ENCODE assay signal across 1 cellular context in the genomic region with DNA sequence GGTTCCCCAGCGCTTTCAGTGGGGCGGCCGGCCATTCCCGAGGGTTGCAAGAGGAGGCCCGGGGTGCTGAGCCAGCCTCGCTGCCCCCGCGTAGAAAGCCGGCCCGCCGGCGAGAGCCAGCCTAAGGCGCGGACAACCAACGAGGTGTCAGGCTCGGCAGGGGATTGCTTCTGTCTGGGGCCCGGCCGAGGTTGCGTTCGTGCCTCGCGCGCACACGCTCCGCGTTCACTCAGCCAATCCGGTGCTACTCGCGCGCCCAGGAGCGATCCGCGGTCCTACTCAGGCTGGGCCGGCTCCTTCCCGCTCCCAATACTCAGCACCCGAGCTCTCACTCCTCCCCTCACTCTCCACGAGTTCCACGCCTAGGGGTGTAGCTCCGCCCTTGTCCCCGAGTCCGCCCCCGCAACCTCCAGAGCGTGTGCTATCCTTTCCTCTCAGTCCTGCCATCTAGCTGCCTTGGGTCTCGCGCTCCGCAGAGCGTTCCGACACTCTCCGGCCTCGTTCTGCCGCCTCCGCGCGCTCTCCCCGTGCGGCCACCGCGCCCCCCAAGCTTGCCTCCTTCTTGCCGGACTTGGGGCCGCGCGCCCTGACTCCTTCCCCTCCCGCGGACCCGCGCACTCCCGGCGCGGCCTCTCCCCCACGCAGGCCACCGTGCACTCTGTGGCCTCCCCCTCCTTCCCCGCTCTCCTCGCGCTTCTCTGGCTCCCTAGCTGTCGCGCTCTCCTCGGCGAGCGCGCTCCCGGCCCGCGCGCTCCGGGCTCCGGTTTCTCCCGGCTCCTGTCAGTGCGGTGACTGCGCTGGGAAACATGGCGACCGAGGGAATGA.
TF ChIP-seq lines count a peak whose summit lies in the region.

A gene (plus strand): TSS at position 426 of the 825 bp plus-strand sequence.

TF ChIP-seq in HepG2, 621 proteins besides CTCF, POLR2A, EP300 and RAD21 (continued from another document and continues in another):
- TF ChIP-seq, protein P1, sequence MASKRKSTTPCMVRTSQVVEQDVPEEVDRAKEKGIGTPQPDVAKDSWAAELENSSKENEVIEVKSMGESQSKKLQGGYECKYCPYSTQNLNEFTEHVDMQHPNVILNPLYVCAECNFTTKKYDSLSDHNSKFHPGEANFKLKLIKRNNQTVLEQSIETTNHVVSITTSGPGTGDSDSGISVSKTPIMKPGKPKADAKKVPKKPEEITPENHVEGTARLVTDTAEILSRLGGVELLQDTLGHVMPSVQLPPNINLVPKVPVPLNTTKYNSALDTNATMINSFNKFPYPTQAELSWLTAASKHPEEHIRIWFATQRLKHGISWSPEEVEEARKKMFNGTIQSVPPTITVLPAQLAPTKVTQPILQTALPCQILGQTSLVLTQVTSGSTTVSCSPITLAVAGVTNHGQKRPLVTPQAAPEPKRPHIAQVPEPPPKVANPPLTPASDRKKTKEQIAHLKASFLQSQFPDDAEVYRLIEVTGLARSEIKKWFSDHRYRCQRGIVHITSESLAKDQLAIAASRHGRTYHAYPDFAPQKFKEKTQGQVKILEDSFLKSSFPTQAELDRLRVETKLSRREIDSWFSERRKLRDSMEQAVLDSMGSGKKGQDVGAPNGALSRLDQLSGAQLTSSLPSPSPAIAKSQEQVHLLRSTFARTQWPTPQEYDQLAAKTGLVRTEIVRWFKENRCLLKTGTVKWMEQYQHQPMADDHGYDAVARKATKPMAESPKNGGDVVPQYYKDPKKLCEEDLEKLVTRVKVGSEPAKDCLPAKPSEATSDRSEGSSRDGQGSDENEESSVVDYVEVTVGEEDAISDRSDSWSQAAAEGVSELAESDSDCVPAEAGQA (IDR thresholded peaks at IDR 0.05; ENCODE audit: low read depth), result peak; percentile 63; the same call in 1 of the 2 replicates
- TF ChIP-seq, protein P1 (CRISPR knock-in tag; IDR thresholded peaks at IDR 0.05; ENCODE audit: borderline replicate concordance), result no peak; the same call in 1 of the 2 replicates
- TF ChIP-seq, protein P2, sequence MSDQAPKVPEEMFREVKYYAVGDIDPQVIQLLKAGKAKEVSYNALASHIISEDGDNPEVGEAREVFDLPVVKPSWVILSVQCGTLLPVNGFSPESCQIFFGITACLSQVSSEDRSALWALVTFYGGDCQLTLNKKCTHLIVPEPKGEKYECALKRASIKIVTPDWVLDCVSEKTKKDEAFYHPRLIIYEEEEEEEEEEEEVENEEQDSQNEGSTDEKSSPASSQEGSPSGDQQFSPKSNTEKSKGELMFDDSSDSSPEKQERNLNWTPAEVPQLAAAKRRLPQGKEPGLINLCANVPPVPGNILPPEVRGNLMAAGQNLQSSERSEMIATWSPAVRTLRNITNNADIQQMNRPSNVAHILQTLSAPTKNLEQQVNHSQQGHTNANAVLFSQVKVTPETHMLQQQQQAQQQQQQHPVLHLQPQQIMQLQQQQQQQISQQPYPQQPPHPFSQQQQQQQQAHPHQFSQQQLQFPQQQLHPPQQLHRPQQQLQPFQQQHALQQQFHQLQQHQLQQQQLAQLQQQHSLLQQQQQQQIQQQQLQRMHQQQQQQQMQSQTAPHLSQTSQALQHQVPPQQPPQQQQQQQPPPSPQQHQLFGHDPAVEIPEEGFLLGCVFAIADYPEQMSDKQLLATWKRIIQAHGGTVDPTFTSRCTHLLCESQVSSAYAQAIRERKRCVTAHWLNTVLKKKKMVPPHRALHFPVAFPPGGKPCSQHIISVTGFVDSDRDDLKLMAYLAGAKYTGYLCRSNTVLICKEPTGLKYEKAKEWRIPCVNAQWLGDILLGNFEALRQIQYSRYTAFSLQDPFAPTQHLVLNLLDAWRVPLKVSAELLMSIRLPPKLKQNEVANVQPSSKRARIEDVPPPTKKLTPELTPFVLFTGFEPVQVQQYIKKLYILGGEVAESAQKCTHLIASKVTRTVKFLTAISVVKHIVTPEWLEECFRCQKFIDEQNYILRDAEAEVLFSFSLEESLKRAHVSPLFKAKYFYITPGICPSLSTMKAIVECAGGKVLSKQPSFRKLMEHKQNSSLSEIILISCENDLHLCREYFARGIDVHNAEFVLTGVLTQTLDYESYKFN (CRISPR knock-in tag; conservative IDR thresholded peaks at IDR 0.05), result peak; percentile 45
- TF ChIP-seq ZNF782 (CRISPR knock-in tag; IDR thresholded peaks at IDR 0.05; ENCODE audit: borderline replicate concordance), result no peak; the same call in 1 of the 2 replicates
- TF ChIP-seq PAF1 (CRISPR knock-in tag; IDR thresholded peaks at IDR 0.05), result no peak
- TF ChIP-seq NR2F1 (CRISPR knock-in tag; IDR thresholded peaks at IDR 0.05), result no peak
- peak; percentile 88 for TF ChIP-seq RBM39 (IDR thresholded peaks at IDR 0.05; ENCODE audit: low read depth, low read length, poor library complexity, severe bottlenecking)
- peak; percentile 80 for TF ChIP-seq NFYC (CRISPR knock-in tag; IDR thresholded peaks at IDR 0.05)
- TF ChIP-seq ZEB1 (IDR thresholded peaks at IDR 0.05; ENCODE audit: insufficient replicate concordance, low read depth), result no peak
- no peak for TF ChIP-seq ZNF101 (CRISPR knock-in tag; IDR thresholded peaks at IDR 0.05; ENCODE audit: borderline replicate concordance, low read depth)
- peak; percentile 68; the same call in 1 of the 2 replicates for TF ChIP-seq ZNF558 (CRISPR knock-in tag; IDR thresholded peaks at IDR 0.05; ENCODE audit: borderline replicate concordance)
- no peak for TF ChIP-seq ATAD3A (CRISPR knock-in tag; IDR thresholded peaks at IDR 0.05)
- TF ChIP-seq NFATC3 (CRISPR knock-in tag; IDR thresholded peaks at IDR 0.05), result no peak
- TF ChIP-seq RARA (CRISPR knock-in tag; IDR thresholded peaks at IDR 0.05), result peak; percentile 24; the same call in 1 of the 2 replicates
- TF ChIP-seq, protein P3, sequence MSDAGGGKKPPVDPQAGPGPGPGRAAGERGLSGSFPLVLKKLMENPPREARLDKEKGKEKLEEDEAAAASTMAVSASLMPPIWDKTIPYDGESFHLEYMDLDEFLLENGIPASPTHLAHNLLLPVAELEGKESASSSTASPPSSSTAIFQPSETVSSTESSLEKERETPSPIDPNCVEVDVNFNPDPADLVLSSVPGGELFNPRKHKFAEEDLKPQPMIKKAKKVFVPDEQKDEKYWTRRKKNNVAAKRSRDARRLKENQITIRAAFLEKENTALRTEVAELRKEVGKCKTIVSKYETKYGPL (CRISPR knock-in tag; IDR thresholded peaks at IDR 0.05), result no peak
- TF ChIP-seq, protein P4, sequence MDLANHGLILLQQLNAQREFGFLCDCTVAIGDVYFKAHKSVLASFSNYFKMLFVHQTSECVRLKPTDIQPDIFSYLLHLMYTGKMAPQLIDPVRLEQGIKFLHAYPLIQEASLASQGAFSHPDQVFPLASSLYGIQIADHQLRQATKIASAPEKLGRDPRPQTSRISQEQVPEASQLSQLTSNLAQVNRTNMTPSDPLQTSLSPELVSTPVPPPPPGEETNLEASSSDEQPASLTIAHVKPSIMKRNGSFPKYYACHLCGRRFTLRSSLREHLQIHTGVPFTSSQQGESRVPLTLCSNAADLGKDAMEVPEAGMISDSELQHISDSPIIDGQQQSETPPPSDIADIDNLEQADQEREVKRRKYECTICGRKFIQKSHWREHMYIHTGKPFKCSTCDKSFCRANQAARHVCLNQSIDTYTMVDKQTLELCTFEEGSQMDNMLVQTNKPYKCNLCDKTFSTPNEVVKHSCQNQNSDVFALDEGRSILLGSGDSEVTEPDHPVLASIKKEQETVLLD (CRISPR knock-in tag; IDR thresholded peaks at IDR 0.05; ENCODE audit: low read depth), result peak; percentile 45
- TF ChIP-seq, protein P5, sequence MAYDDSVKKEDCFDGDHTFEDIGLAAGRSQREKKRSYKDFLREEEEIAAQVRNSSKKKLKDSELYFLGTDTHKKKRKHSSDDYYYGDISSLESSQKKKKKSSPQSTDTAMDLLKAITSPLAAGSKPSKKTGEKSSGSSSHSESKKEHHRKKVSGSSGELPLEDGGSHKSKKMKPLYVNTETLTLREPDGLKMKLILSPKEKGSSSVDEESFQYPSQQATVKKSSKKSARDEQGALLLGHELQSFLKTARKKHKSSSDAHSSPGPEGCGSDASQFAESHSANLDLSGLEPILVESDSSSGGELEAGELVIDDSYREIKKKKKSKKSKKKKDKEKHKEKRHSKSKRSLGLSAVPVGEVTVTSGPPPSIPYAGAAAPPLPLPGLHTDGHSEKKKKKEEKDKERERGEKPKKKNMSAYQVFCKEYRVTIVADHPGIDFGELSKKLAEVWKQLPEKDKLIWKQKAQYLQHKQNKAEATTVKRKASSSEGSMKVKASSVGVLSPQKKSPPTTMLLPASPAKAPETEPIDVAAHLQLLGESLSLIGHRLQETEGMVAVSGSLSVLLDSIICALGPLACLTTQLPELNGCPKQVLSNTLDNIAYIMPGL (CRISPR knock-in tag; IDR thresholded peaks at IDR 0.05; ENCODE audit: borderline replicate concordance in 1 of 2, low read depth in 1 of 2), result peak; percentile 84 to 87
- TF ChIP-seq NFE2 (CRISPR knock-in tag; IDR thresholded peaks at IDR 0.05), result no peak
- TF ChIP-seq POLR2AphosphoS5 (IDR thresholded peaks at IDR 0.05; ENCODE audit: low read depth, low read length), result peak; percentile 91
- TF ChIP-seq, protein P6, sequence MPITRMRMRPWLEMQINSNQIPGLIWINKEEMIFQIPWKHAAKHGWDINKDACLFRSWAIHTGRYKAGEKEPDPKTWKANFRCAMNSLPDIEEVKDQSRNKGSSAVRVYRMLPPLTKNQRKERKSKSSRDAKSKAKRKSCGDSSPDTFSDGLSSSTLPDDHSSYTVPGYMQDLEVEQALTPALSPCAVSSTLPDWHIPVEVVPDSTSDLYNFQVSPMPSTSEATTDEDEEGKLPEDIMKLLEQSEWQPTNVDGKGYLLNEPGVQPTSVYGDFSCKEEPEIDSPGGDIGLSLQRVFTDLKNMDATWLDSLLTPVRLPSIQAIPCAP (CRISPR knock-in tag; IDR thresholded peaks at IDR 0.05; ENCODE audit: low read depth), result no peak
- TF ChIP-seq, protein P7, sequence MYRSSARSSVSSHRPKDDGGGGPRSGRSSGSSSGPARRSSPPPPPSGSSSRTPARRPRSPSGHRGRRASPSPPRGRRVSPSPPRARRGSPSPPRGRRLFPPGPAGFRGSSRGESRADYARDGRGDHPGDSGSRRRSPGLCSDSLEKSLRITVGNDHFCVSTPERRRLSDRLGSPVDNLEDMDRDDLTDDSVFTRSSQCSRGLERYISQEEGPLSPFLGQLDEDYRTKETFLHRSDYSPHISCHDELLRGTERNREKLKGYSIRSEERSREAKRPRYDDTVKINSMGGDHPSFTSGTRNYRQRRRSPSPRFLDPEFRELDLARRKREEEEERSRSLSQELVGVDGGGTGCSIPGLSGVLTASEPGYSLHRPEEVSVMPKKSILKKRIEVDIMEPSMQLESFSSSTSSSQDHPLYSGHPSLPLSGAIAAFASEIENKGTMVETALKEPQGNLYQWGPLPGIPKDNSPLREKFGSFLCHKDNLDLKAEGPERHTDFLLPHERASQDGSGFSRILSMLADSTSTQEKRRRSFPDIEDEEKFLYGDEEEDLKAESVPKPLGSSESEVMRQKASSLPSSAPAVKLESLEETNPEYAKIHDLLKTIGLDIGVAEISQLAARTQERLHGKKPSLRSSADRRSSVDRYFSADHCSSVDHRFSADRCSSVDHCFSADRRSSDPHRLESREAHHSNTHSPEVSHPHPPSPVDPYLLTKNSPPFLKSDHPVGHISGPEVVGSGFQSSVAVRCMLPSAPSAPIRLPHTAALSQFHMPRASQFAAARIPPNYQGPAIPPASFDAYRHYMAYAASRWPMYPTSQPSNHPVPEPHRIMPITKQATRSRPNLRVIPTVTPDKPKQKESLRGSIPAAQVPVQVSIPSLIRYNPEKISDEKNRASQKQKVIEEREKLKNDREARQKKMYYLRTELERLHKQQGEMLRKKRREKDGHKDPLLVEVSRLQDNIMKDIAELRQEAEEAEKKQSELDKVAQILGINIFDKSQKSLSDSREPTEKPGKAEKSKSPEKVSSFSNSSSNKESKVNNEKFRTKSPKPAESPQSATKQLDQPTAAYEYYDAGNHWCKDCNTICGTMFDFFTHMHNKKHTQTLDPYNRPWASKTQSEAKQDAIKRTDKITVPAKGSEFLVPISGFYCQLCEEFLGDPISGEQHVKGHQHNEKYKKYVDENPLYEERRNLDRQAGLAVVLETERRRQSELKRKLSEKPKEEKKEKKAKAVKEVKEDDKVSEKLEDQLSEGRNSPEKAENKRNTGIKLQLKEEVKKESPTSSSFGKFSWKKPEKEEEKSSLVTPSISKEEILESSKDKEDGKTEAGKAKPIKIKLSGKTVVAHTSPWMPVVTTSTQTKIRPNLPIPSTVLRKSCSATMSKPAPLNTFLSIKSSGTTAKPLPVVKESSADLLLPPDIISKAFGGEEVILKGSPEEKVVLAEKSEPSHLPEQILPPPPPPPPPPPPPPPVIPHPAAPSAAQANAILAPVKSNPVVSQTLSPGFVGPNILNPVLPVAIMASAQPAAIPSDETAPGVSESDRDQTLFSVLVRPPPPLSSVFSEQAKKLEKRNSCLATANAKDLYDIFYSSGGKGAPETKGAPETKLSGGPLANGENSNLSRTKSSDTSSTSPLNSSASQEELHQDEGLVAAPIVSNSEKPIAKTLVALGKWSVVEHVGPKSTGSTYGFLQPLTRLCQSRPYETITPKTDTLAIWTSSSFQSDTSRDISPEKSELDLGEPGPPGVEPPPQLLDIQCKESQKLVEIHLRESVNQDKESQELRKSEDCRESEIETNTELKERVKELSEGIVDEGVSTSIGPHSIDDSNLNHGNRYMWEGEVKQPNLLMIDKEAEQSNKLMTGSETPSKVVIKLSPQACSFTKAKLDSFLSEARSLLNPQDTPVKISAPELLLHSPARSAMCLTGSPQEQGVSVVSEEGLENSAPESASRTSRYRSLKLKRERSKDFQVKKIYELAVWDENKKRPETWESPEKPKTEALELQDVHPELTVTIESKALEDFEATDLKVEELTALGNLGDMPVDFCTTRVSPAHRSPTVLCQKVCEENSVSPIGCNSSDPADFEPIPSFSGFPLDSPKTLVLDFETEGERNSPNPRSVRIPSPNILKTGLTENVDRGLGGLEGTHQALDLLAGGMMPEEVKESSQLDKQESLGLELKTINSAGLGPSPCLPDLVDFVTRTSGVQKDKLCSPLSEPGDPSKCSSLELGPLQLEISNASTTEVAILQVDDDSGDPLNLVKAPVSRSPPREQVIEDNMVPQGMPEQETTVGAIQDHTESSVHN (CRISPR knock-in tag; IDR thresholded peaks at IDR 0.05), result no peak
- TF ChIP-seq, protein P8, sequence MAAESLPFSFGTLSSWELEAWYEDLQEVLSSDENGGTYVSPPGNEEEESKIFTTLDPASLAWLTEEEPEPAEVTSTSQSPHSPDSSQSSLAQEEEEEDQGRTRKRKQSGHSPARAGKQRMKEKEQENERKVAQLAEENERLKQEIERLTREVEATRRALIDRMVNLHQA (CRISPR knock-in tag; IDR thresholded peaks at IDR 0.05), result no peak
- TF ChIP-seq, protein P9, sequence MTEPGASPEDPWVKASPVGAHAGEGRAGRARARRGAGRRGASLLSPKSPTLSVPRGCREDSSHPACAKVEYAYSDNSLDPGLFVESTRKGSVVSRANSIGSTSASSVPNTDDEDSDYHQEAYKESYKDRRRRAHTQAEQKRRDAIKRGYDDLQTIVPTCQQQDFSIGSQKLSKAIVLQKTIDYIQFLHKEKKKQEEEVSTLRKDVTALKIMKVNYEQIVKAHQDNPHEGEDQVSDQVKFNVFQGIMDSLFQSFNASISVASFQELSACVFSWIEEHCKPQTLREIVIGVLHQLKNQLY (CRISPR knock-in tag; IDR thresholded peaks at IDR 0.05), result 0 out of 2 replicates have a peak, but pooled peaks have one; percentile 24
